21 cellular contexts compared by ENCODE assay signal in genomic region chr7:150649428-150649827, GRCh38. TPM values are rescaled to one million over a fixed set of nuclear protein-coding genes. Genes with fewer than 3 reads are reported as not detected.
"Had no signal": no experiment of that assay in that cellular context is flagged by ENCODE, and none has a peak within 500 bp of the region (broad histone marks: within the 10 kb centered on the region; RNA-seq: fewer than 3 reads in every experiment).

No MANE protein-coding gene starts in this region.

- H3K4me2 ChIP-seq: hepatocyte had no signal

- H3K4me3 Mint-ChIP-seq: activated CD4-positive, alpha-beta memory T cell treated with anti-CD3 and anti-CD28 coated beads, Interleukin-2, amount 10 ng/mL, durations not matched to agents 7 days and 5 days; immature natural killer cell; natural killer cell treated with Interleukin-12 subunit alpha and Interleukin-12 subunit beta and Interleukin-15 and Interleukin-18, amount 100 ng/mL, for 72 hours had no signal

- H3K4me3 ChIP-seq: breast epithelium, colonic mucosa, dorsolateral prefrontal cortex, esophagus muscularis mucosa, hepatocyte, left ventricle myocardium inferior, ovary, prostate gland, thoracic aorta, upper lobe of left lung had no signal

- ATAC-seq: natural killer cell treated with Interleukin-12 subunit alpha and Interleukin-12 subunit beta and Interleukin-15 and Interleukin-18, amount 100 ng/mL, for 72 hours had no signal

- H2AFZ ChIP-seq: hepatocyte had no signal

- H3K27me3 Mint-ChIP-seq: activated CD4-positive, alpha-beta memory T cell treated with anti-CD3 and anti-CD28 coated beads, Interleukin-2, amount 10 ng/mL, durations not matched to agents 7 days and 5 days; natural killer cell treated with Interleukin-12 subunit alpha and Interleukin-12 subunit beta and Interleukin-15 and Interleukin-18, amount 100 ng/mL, for 72 hours had no signal

- H3K36me3 ChIP-seq: breast epithelium, colonic mucosa, esophagus muscularis mucosa, left ventricle myocardium inferior, neutrophil, ovary, prostate gland, thoracic aorta, upper lobe of left lung had no signal

- H3K79me2 ChIP-seq: hepatocyte had no signal

- DNase-seq: activated CD4-positive, alpha-beta memory T cell treated with anti-CD3 and anti-CD28 coated beads, Interleukin-2, amount 10 ng/mL, durations not matched to agents 7 days and 5 days; activated CD4-positive, alpha-beta T cell treated with anti-CD3 and anti-CD28 coated beads for 4 hours; activated CD4-positive, CD25-positive, alpha-beta regulatory T cell; amniotic stem cell; colonic mucosa; glutamatergic neuron; immature natural killer cell; left ventricle myocardium inferior; ovary; stimulated activated CD4-positive, alpha-beta T cell treated with anti-CD3 and anti-CD28 coated beads, Interleukin-4, amount 100 ng/mL, for 1 hour; stimulated activated naive CD4-positive, alpha-beta T cell treated with Interleukin-2 at 50 U/mL for 16 hours; upper lobe of left lung had no signal

- H3K27me3 ChIP-seq: breast epithelium, colonic mucosa, dorsolateral prefrontal cortex, esophagus muscularis mucosa, hepatocyte, neutrophil, ovary, upper lobe of left lung had no signal

- H3K27ac Mint-ChIP-seq: activated CD4-positive, alpha-beta memory T cell treated with anti-CD3 and anti-CD28 coated beads, Interleukin-2, amount 10 ng/mL, durations not matched to agents 7 days and 5 days had no signal

- H3K27ac ChIP-seq: breast epithelium, colonic mucosa, dorsolateral prefrontal cortex, esophagus muscularis mucosa, hepatocyte, left ventricle myocardium inferior, neutrophil, ovary, prostate gland, thoracic aorta, upper lobe of left lung had no signal

- H3K9me3 ChIP-seq: breast epithelium, colonic mucosa, esophagus muscularis mucosa, left ventricle myocardium inferior, neutrophil, ovary, prostate gland, thoracic aorta, upper lobe of left lung had no signal

- H3K4me1 ChIP-seq: breast epithelium, colonic mucosa, prostate gland had no signal

RNA-seq across cellular contexts. Expression of gene GIMAP6, which starts 17.2 kb away (rescaled TPM):
- total RNA-seq: kidney epithelial cell had no signal
